Comparison of ENCODE assay signal across 31 cellular contexts in genomic region chr16:57693539-57693938, GRCh38. TPM values are rescaled to one million over a fixed set of nuclear protein-coding genes. Genes with fewer than 3 reads are reported as not detected.
DNase-seq lines count a peak whose midpoint lies in the region; ATAC-seq, FAIRE-seq and TF ChIP-seq lines count a peak whose summit lies in the region.
"Had no signal": no experiment of that assay in that cellular context is flagged by ENCODE, and none has a peak within 500 bp of the region (broad histone marks: within the 10 kb centered on the region; RNA-seq: fewer than 3 reads in every experiment).

No MANE protein-coding gene starts in this region.

- H3K36me3 ChIP-seq in K562 (ENCODE audit: control insufficient read depth, insufficient read depth, low read length) = no peaks in the 10 kb centered on the region
- H3K36me3 ChIP-seq: SJCRH30 had no signal

- peaks cover 49 to 54% of the 10 kb centered on the region in 2 experiments for H3K4me1 ChIP-seq in K562 (replicated peaks in 1 of 2; ENCODE audit: control insufficient read depth in 2 of 2, insufficient read depth in 2 of 2, low read length in 2 of 2)
- H3K4me1 ChIP-seq: SJCRH30 had no signal

- H4K20me1 ChIP-seq in K562 (replicated peaks; ENCODE audit: control insufficient read depth, insufficient read depth, low read length) = no peaks in the 10 kb centered on the region

- no peak for TF ChIP-seq EP300 in K562 (IDR thresholded peaks at IDR 0.05; ENCODE audit: low read length)

- no peak for TF ChIP-seq POLR2A in K562 (conservative IDR thresholded peaks at IDR 0.05)

- no peak overlapping the region for H3K4me2 ChIP-seq in K562 (ENCODE audit: insufficient read depth, low read length)
- H3K4me2 ChIP-seq: PC-9 had no signal

- no peak for FAIRE-seq in K562 (lab: Jason Lieb, UNC)
- FAIRE-seq: GM12878 had no signal

- in situ Hi-C loops in K562 (cut with MboI) = no loop called here

- CTCF ChIA-PET in K562 (lab: Yijun Ruan, JAX; ENCODE audit: low intra/inter-chr PET ratio) = no interaction called here
- CTCF ChIA-PET in HEK293T (lab: Yijun Ruan, JAX) = no interaction called here

- no peak overlapping the region for H3K4me3 ChIP-seq in K562
- H3K4me3 ChIP-seq: GM12878, PC-9, SJCRH30 had no signal

- DNase-seq in NCI-H2107 treated with DMSO at 0.1 percent for 48 hours (lab: John Stamatoyannopoulos, UW; ENCODE audit: unreplicated experiment) (peak; percentile 17), NCI-H2107 (lab: John Stamatoyannopoulos, UW) (no peak), NCI-H2081 (lab: John Stamatoyannopoulos, UW) (peak; percentile 50 to 80), K562 (ENCODE audit: extremely low read depth in 1 of 4, low spot score in 3 of 4) (no peak), HEK293T (ENCODE audit: extremely low spot score) (no peak)
- DNase-seq: 8988T; ACHN; CD4-positive, CD25-positive, alpha-beta regulatory T cell; DMS79; EL; GDM1; KG1; MM.1S; NCI-H1048; NCI-H1436; NCI-H187; NCI-H2227 treated with DMSO at 0.1 percent for 48 hours; NCI-H510A treated with DMSO at 0.1 percent for 48 hours; NCI-H774; PC-9; SJCRH30; T-helper 17 cell had no signal

- no peak for ATAC-seq in K562
- no peak for ATAC-seq in HG03139 (IDR thresholded peaks at IDR 0.05; ENCODE audit: unreplicated experiment)
- no peak for ATAC-seq in HG03432 (IDR thresholded peaks at IDR 0.05; ENCODE audit: unreplicated experiment)
- ATAC-seq: Right ventricle myocardium inferior, SK-N-SH treated with all-trans-retinoic acid at 6 μM for 48 hours, T-helper 17 cell had no signal

- POLR2A ChIA-PET in K562 (lab: Yijun Ruan, JAX) = interaction anchor here (0.6 to 1.8 kb wide), 4 partner anchors 8 to 44 kb away, joined by 3 to 5 read pairs (median 4); no protein-coding TSS in a partner anchor
- POLR2A ChIA-PET in HEK293T (lab: Yijun Ruan, JAX) = no interaction called here

- WGBS in K562 (ENCODE audit: insufficient coverage, low coverage, missing lambda C conversion rate) = 42% methylated on average over 4 of the region's 4 CpGs

- H3K9me1 ChIP-seq in K562 (ENCODE audit: control insufficient read depth, insufficient read depth, low read length) = peaks cover 8% of the 10 kb centered on the region

- BruUV-seq in K562 (replicated peaks; lab: Mats Ljungman, UMichigan) = no TSS peak

- H3K79me2 ChIP-seq in K562 (ENCODE audit: control insufficient read depth, insufficient read depth, low read length) = no peaks in the 10 kb centered on the region

- no peak overlapping the region for H3K27ac ChIP-seq in K562 (ENCODE audit: extremely low read depth, low read depth, low read length)
- H3K27ac ChIP-seq: PC-9, SJCRH30 had no signal

- TF ChIP-seq CTCF in K562 (IDR thresholded peaks at IDR 0.05 in 2 of 3, conservative IDR thresholded peaks at IDR 0.05 in 1 of 3; ENCODE audit: insufficient read depth in 2 of 3, low read depth in 1 of 3, low read length in 3 of 3) = no peak

- H3K9ac ChIP-seq in K562 (ENCODE audit: insufficient read depth in 1 of 2, low read depth in 2 of 2, low read length in 2 of 2) = no peak overlapping the region

- no peak overlapping the region for H2AFZ ChIP-seq in K562 (ENCODE audit: low read depth, low read length)
- H2AFZ ChIP-seq: PC-9 had no signal

- intact Hi-C loops in K562 (cut with micrococcal nuclease) = loop anchor here (5.0 kb wide), 1 partner anchor 44 kb away; the partner anchor contains the start of gene KATNB1

- H3K27me3 ChIP-seq in K562 (ENCODE audit: control insufficient read depth in 2 of 2, insufficient read depth in 2 of 2, low read length in 2 of 2) = no peaks in the 10 kb centered on the region

- TF ChIP-seq RAD21 in K562 (CRISPR knock-in tag; conservative IDR thresholded peaks at IDR 0.05 in 1 of 2, IDR thresholded peaks at IDR 0.05 in 1 of 2) = no peak

- 0 out of 2 replicates have a peak, but pooled peaks cover 2% of the 10 kb centered on the region for H3K9me3 ChIP-seq in K562 (replicated peaks; ENCODE audit: control insufficient read depth, insufficient read depth, low read depth, low read length)
- H3K9me3 ChIP-seq: SJCRH30 had no signal

TF ChIP-seq in K562, 482 proteins besides CTCF, POLR2A, EP300 and RAD21:
- TF ChIP-seq NONO (IDR thresholded peaks at IDR 0.05; ENCODE audit: low read depth in 2 of 2, low read length in 1 of 2) (0 out of 4 replicates have a peak, but pooled peaks of 1 of the 2 experiments have one; percentile 23), HEY1 (CRISPR knock-in tag; IDR thresholded peaks at IDR 0.05; ENCODE audit: borderline replicate concordance) (no peak), HLTF (IDR thresholded peaks at IDR 0.05) (no peak), CTBP1 (IDR thresholded peaks at IDR 0.05; ENCODE audit: borderline replicate concordance) (peak; percentile 34; the same call in 1 of the 2 replicates)

TF ChIP-seq in HEK293T, 16 proteins besides CTCF, POLR2A, EP300 and RAD21 (continues in another document):
- TF ChIP-seq SUZ12 (IDR thresholded peaks at IDR 0.05) (no peak), L3MBTL2 (conservative IDR thresholded peaks at IDR 0.05) (no peak), ZNF384 (IDR thresholded peaks at IDR 0.05) (no peak), FOXA1 (IDR thresholded peaks at IDR 0.05) (no peak), BHLHE40 (IDR thresholded peaks at IDR 0.05; ENCODE audit: borderline replicate concordance) (no peak)

RNA-seq across cellular contexts. Expression of gene DRC7, which starts 1.1 kb away (rescaled TPM):
- total RNA-seq in K562 (2011; cell fraction: chromatin; rRNA removed; ENCODE audit: low replicate concordance) = 0.90 and 1.9 TPM in 2 replicates
- total RNA-seq in K562 (2011; cell fraction: nucleolus; rRNA removed) = not detected in 2 replicates
- 0.15 TPM in 1 of 2 replicates, not detected in the other for total RNA-seq in K562 (2011; cell fraction: nucleoplasm; rRNA removed)
- 0.09 TPM in 1 of 2 replicates, not detected in the other for total RNA-seq in K562 (2014; rRNA removed)
- 0.04 TPM in 1 of 2 replicates, not detected in the other for total RNA-seq in K562 (2014; rRNA removed; fragmentation: Illumina TruSeq; extraction: Trizol)
- total RNA-seq in K562 (2015; rRNA removed; fragmentation: Illumina TruSeq; extraction: Trizol) = 0.19 and 0.33 TPM in 2 replicates
- total RNA-seq in K562 (2021) = 0.22 and 0.24 TPM in 2 replicates
- polyA plus RNA-seq in K562 (2011; rRNA removed) = 0.13 and 0.53 TPM in 2 replicates
- 0.07 and 0.40 TPM in 2 replicates for polyA plus RNA-seq in K562 (2011; cell fraction: cytosol; rRNA removed)
- 0.65 and 1.0 TPM in 2 replicates for polyA plus RNA-seq in K562 (2011; cell fraction: nucleus; rRNA removed)
- polyA plus RNA-seq in K562 (2012) = 0.51 and 1.4 TPM in 2 replicates
- polyA plus RNA-seq in K562 (2014; fragmentation: Illumina TruSeq; extraction: Trizol) = 0.12 and 0.29 TPM in 2 replicates
- not detected for polyA plus RNA-seq in K562 (2014; fragmentation: Nextera tagmentation; extraction: Ambion mirVana)
- polyA plus RNA-seq in K562 (2014; rRNA removed) = not detected in 2 replicates
- polyA minus RNA-seq in K562 (2011; rRNA and poly(A)+ RNA removed) = 0.35 and 0.69 TPM in 2 replicates
- polyA minus RNA-seq in K562 (2011; cell fraction: cytosol; rRNA and poly(A)+ RNA removed) = not detected in 2 replicates
- 0.27 and 0.67 TPM in 2 replicates for polyA minus RNA-seq in K562 (2011; cell fraction: nucleus; rRNA and poly(A)+ RNA removed)
- total RNA-seq: CD4-positive, CD25-positive, alpha-beta regulatory T cell; HT1080; Right ventricle myocardium inferior; RPMI7951; SJCRH30 had no signal
- polyA plus RNA-seq: BJ; CD4-positive, CD25-positive, alpha-beta regulatory T cell had no signal

RNA-seq across cellular contexts. Expression of gene ADGRG3, which starts 25.4 kb away (rescaled TPM):
- total RNA-seq in K562 (2011; cell fraction: chromatin; rRNA removed; ENCODE audit: low replicate concordance) = 0.40 and 1.00 TPM in 2 replicates
- total RNA-seq in K562 (2011; cell fraction: nucleolus; rRNA removed) = 0.17 and 0.66 TPM in 2 replicates
- 0.29 TPM in 1 of 2 replicates, not detected in the other for total RNA-seq in K562 (2011; cell fraction: nucleoplasm; rRNA removed)
- total RNA-seq in K562 (2014; rRNA removed) (not detected in 2 replicates), K562 (2014; rRNA removed; fragmentation: Illumina TruSeq; extraction: Trizol) (0.16 TPM in 1 of 2 replicates, not detected in the other), K562 (2015; rRNA removed; fragmentation: Illumina TruSeq; extraction: Trizol) (0.08 TPM in 1 of 2 replicates, not detected in the other), K562 (2021) (0.09 and 0.16 TPM in 2 replicates)
- polyA plus RNA-seq in K562 (2011; rRNA removed) (0.13 and 0.18 TPM in 2 replicates), K562 (2014; fragmentation: Illumina TruSeq; extraction: Trizol) (0.09 and 0.10 TPM in 2 replicates), K562 (2014; fragmentation: Nextera tagmentation; extraction: Ambion mirVana) (under 1 TPM; 0.10 to 0.30 TPM), K562 (2014; rRNA removed) (0.24 and 0.52 TPM in 2 replicates)
- polyA plus RNA-seq in K562 (2011; cell fraction: cytosol; rRNA removed) = 0.09 and 0.18 TPM in 2 replicates
- 0.51 and 0.59 TPM in 2 replicates for polyA plus RNA-seq in K562 (2011; cell fraction: nucleus; rRNA removed)
- 0.03 and 2.0 TPM in 2 replicates for polyA plus RNA-seq in K562 (2012)
- polyA minus RNA-seq in K562 (2011; rRNA and poly(A)+ RNA removed) = 0.21 TPM in 1 of 2 replicates, not detected in the other
- polyA minus RNA-seq in K562 (2011; cell fraction: cytosol; rRNA and poly(A)+ RNA removed) = not detected in 2 replicates
- polyA minus RNA-seq in K562 (2011; cell fraction: nucleus; rRNA and poly(A)+ RNA removed) = 0.27 TPM in 1 of 2 replicates, not detected in the other
- total RNA-seq: GM12878, H4, HT1080, PC-9, RPMI7951, SJCRH30 had no signal
- polyA plus RNA-seq: BJ; CD4-positive, CD25-positive, alpha-beta regulatory T cell had no signal

RNA-seq across cellular contexts. Expression of gene KATNB1, which starts 42.0 kb away (rescaled TPM):
- 32.2 and 108 TPM in 2 replicates for total RNA-seq in K562 (2011; cell fraction: chromatin; rRNA removed; ENCODE audit: low replicate concordance)
- total RNA-seq in K562 (2011; cell fraction: nucleolus; rRNA removed) = 85.9 and 107 TPM in 2 replicates
- total RNA-seq in K562 (2011; cell fraction: nucleoplasm; rRNA removed) = 35.6 and 47.7 TPM in 2 replicates
- total RNA-seq in K562 (2014; rRNA removed) (41.7 and 49.9 TPM in 2 replicates), K562 (2014; rRNA removed; fragmentation: Illumina TruSeq; extraction: Trizol) (11.0 and 12.4 TPM in 2 replicates), K562 (2015; rRNA removed; fragmentation: Illumina TruSeq; extraction: Trizol) (16.2 and 19.2 TPM in 2 replicates), K562 (2021) (50.2 and 52.6 TPM in 2 replicates)
- polyA plus RNA-seq in K562 (2011; rRNA removed) (21.9 and 35.8 TPM in 2 replicates), K562 (2014; fragmentation: Illumina TruSeq; extraction: Trizol) (34.2 and 55.7 TPM in 2 replicates), K562 (2014; fragmentation: Nextera tagmentation; extraction: Ambion mirVana) (1 to 10 TPM; 1.2 to 2.6 TPM), K562 (2014; rRNA removed) (39.6 and 48.0 TPM in 2 replicates)
- 23.3 and 42.8 TPM in 2 replicates for polyA plus RNA-seq in K562 (2011; cell fraction: cytosol; rRNA removed)
- 157 and 196 TPM in 2 replicates for polyA plus RNA-seq in K562 (2011; cell fraction: nucleus; rRNA removed)
- polyA plus RNA-seq in K562 (2012) = 32.5 and 46.3 TPM in 2 replicates
- 9.4 and 10.4 TPM in 2 replicates for polyA minus RNA-seq in K562 (2011; rRNA and poly(A)+ RNA removed)
- polyA minus RNA-seq in K562 (2011; cell fraction: cytosol; rRNA and poly(A)+ RNA removed) = 17.7 and 29.2 TPM in 2 replicates
- polyA minus RNA-seq in K562 (2011; cell fraction: nucleus; rRNA and poly(A)+ RNA removed) = 35.1 and 38.8 TPM in 2 replicates

Comparison
In these comparisons a context has a peak if more than half of its experiments do, and no peak if none do; other contexts are left out.
1. DNase-seq: peak in NCI-H2107 treated with DMSO at 0.1 percent for 48 hours (single experiment) and NCI-H2081 (2 of 2); none in NCI-H2107 (single experiment), K562 (0 of 4) and HEK293T (single experiment).